ENCODE assay signal across 1 cellular context in the genomic region with DNA sequence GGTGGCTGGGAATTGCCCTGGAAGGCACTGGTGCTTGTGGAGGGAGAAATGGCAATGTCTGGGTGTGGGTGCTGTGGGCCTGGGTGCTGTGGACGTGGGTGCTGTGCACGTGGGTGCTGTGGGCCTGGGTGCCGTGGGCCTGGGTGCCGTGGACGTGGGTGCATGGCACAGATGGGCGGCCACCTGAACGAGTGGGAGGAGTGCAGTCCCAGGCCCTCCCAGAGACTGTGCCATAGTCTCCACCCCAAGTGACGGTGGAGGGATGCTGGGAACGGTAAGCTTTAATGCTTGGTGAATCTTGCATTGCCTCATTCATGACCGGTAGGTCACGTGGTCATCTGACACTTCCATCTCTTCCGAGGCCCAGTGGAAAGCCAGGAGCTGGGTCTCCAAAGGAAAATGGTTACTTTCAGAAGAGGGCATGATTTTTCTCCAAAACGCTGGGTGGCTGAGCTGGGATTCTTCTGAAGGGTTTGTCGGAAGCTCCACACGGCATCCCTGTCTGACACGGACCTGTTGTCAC.
TF ChIP-seq lines count a peak whose summit lies in the region.

No MANE protein-coding gene starts in this region.

TF ChIP-seq in HepG2, 621 proteins besides CTCF, POLR2A, EP300 and RAD21:
- TF ChIP-seq, protein P1, sequence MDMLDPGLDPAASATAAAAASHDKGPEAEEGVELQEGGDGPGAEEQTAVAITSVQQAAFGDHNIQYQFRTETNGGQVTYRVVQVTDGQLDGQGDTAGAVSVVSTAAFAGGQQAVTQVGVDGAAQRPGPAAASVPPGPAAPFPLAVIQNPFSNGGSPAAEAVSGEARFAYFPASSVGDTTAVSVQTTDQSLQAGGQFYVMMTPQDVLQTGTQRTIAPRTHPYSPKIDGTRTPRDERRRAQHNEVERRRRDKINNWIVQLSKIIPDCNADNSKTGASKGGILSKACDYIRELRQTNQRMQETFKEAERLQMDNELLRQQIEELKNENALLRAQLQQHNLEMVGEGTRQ (IDR thresholded peaks at IDR 0.05; ENCODE audit: low read depth, low read length) = peak; percentile 56; the same call in 1 of the 2 replicates
- TF ChIP-seq, protein P1 (CRISPR knock-in tag; IDR thresholded peaks at IDR 0.05; ENCODE audit: borderline replicate concordance) = no peak
- TF ChIP-seq RAD51 (IDR thresholded peaks at IDR 0.05; ENCODE audit: borderline replicate concordance) = peak; percentile 47; the same call in 1 of the 2 replicates
- no peak for TF ChIP-seq ARID2 (CRISPR knock-in tag; IDR thresholded peaks at IDR 0.05; ENCODE audit: borderline replicate concordance)
- TF ChIP-seq, protein P2, sequence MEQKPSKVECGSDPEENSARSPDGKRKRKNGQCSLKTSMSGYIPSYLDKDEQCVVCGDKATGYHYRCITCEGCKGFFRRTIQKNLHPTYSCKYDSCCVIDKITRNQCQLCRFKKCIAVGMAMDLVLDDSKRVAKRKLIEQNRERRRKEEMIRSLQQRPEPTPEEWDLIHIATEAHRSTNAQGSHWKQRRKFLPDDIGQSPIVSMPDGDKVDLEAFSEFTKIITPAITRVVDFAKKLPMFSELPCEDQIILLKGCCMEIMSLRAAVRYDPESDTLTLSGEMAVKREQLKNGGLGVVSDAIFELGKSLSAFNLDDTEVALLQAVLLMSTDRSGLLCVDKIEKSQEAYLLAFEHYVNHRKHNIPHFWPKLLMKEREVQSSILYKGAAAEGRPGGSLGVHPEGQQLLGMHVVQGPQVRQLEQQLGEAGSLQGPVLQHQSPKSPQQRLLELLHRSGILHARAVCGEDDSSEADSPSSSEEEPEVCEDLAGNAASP (CRISPR knock-in tag; IDR thresholded peaks at IDR 0.05; ENCODE audit: borderline replicate concordance) = no peak
- no peak for TF ChIP-seq PHF20 (CRISPR knock-in tag; IDR thresholded peaks at IDR 0.05)
- no peak for TF ChIP-seq TBL1XR1 (IDR thresholded peaks at IDR 0.05; ENCODE audit: borderline replicate concordance, low read length, partially characterized antibody)
TF ChIP-seq in HepG2: peak in this region for 2.
